15 cellular contexts compared by ENCODE assay signal in genomic region chr4:128159967-128160366, GRCh38.
DNase-seq lines count a peak whose midpoint lies in the region; ATAC-seq and TF ChIP-seq lines count a peak whose summit lies in the region.
"Had no signal": no experiment of that assay in that cellular context is flagged by ENCODE, and none has a peak within 500 bp of the region (broad histone marks: within the 10 kb centered on the region; RNA-seq: fewer than 3 reads in every experiment).

No MANE protein-coding gene starts in this region.

- no peak overlapping the region for H3K4me3 ChIP-seq in left lung
- H3K4me3 ChIP-seq: transverse colon had no signal

- peaks cover 0 to 13% of the 10 kb centered on the region in 2 donors for H3K36me3 ChIP-seq in left lung
- H3K36me3 ChIP-seq: transverse colon had no signal

- no peak overlapping the region for H3K27ac ChIP-seq in left lung
- H3K27ac ChIP-seq: transverse colon had no signal

- intact Hi-C loops in left lung (cut with DNase I): no loop called here

- no peaks in the 10 kb centered on the region for H3K27me3 ChIP-seq in left lung
- H3K27me3 ChIP-seq: transverse colon had no signal

- no peaks in the 10 kb centered on the region for H3K4me1 ChIP-seq in left lung

- ATAC-seq in left lung: no peak

- H3K9me3 ChIP-seq in left lung: no peaks in the 10 kb centered on the region
- H3K9me3 ChIP-seq: transverse colon had no signal

- DNase-seq in AG08396 (ENCODE audit: low spot score): peak; percentile 71
- DNase-seq in brain pericyte (ENCODE audit: low read depth, low spot score): peak; percentile 42
- peak; percentile 33 for DNase-seq in glomerular endothelial cell (ENCODE audit: extremely low read depth, low read depth, low spot score)
- DNase-seq in NCI-H82 (lab: John Stamatoyannopoulos, UW): no peak
- no peak for DNase-seq in GOT3 (lab: John Stamatoyannopoulos, UW)
- DNase-seq in activated CD4-positive, CD25-positive, alpha-beta regulatory T cell treated with anti-CD3 and anti-CD28 coated beads, Interleukin-2, amount 50 U/mL, for 72 hours: no peak
- DNase-seq in left lung: no peak
- DNase-seq: ACHN, cortex of kidney, islet precursor cell, NCI-H1417 treated with DMSO at 0.1 percent for 48 hours, NCI-H510A treated with DMSO at 0.1 percent for 48 hours, posterior cingulate gyrus, transverse colon had no signal

- peak; percentile 34; the same call in 1 of the 2 replicates for TF ChIP-seq CTCF in LNCAP (IDR thresholded peaks at IDR 0.05)
- TF ChIP-seq CTCF in left lung (IDR thresholded peaks at IDR 0.05): no peak

Comparison
In these comparisons a context has a peak if more than half of its experiments do, and no peak if none do; other contexts are left out.
1. DNase-seq: peak in AG08396 (single experiment), brain pericyte (single experiment) and glomerular endothelial cell (single experiment); none in NCI-H82 (single experiment), GOT3 (single experiment), activated CD4-positive, CD25-positive, alpha-beta regulatory T cell treated with anti-CD3 and anti-CD28 coated beads, Interleukin-2, amount 50 U/mL, for 72 hours (single experiment) and left lung (0 of 2).